18 cellular contexts compared by ENCODE assay signal in the genomic region with DNA sequence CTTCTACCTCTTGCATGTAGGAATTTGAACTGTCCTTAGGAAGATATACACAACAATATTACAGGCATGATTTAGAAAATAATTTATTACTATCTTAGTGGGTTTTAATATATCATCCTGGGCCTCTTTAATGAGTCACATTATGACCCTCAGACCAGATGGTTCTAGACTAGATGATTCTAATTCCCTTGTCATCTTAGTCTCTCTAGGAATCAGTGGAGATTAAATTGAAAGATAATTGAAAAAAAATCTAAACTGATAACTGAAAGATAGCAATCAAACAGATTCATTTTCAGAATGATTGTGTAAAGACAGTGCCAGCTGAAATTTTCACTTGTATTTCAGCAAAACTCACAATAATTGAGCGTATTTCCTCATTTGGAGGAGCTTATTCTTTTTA.
"Had no signal": no experiment of that assay in that cellular context is flagged by ENCODE, and none has a peak within 500 bp of the region (broad histone marks: within the 10 kb centered on the region; RNA-seq: fewer than 3 reads in every experiment).

No MANE protein-coding gene starts in this region.

- H3K9me3 Mint-ChIP-seq: activated B cell treated with CpG ODN at 0.5 μM for 24 hours; activated CD4-positive, alpha-beta T cell treated with anti-CD3 and anti-CD28 coated beads, Interleukin-2, amount 10 ng/mL, durations not matched to agents 7 days and 5 days; activated naive CD4-positive, alpha-beta T cell treated with anti-CD3 and anti-CD28 coated beads, Interleukin-2, amount 10 ng/mL, durations not matched to agents 7 days and 5 days; natural killer cell; stimulated activated effector memory CD8-positive, alpha-beta T cell treated with anti-CD3 and anti-CD28 coated beads, Interleukin-12 subunit alpha, Interleukin-12 subunit beta, amount 100 ng/mL, for 72 hours had no signal

- H3K27ac Mint-ChIP-seq: activated B cell treated with CpG ODN at 0.5 μM for 24 hours; activated CD4-positive, alpha-beta T cell treated with anti-CD3 and anti-CD28 coated beads, Interleukin-2, amount 10 ng/mL, durations not matched to agents 7 days and 5 days; activated naive CD4-positive, alpha-beta T cell treated with anti-CD3 and anti-CD28 coated beads, Interleukin-2, amount 10 ng/mL, durations not matched to agents 7 days and 5 days; natural killer cell; progenitor cell of endocrine pancreas; stimulated activated effector memory CD8-positive, alpha-beta T cell treated with anti-CD3 and anti-CD28 coated beads, Interleukin-12 subunit alpha, Interleukin-12 subunit beta, amount 100 ng/mL, for 72 hours; type B pancreatic cell had no signal

- H3K4me3 ChIP-seq: breast epithelium, heart left ventricle had no signal

- H3K27me3 ChIP-seq: breast epithelium, foreskin keratinocyte, heart left ventricle had no signal

- FAIRE-seq: endometrium had no signal

- H3K4me3 Mint-ChIP-seq: activated B cell treated with CpG ODN at 0.5 μM for 24 hours; activated CD4-positive, alpha-beta T cell treated with anti-CD3 and anti-CD28 coated beads, Interleukin-2, amount 10 ng/mL, durations not matched to agents 7 days and 5 days; activated naive CD4-positive, alpha-beta T cell treated with anti-CD3 and anti-CD28 coated beads, Interleukin-2, amount 10 ng/mL, durations not matched to agents 7 days and 5 days; natural killer cell; stimulated activated effector memory CD8-positive, alpha-beta T cell treated with anti-CD3 and anti-CD28 coated beads, Interleukin-12 subunit alpha, Interleukin-12 subunit beta, amount 100 ng/mL, for 72 hours; T-helper 1 cell treated with Interleukin-12 subunit alpha and Interleukin-12 subunit beta and Interleukin-4 antibody, amounts not matched to agents 30 μg/mL and 1 μg/mL, for 36 hours; type B pancreatic cell had no signal

- H3K9me3 ChIP-seq: breast epithelium, heart left ventricle had no signal

- H3K4me1 Mint-ChIP-seq: activated B cell treated with CpG ODN at 0.5 μM for 24 hours, natural killer cell had no signal

- H3K27me3 Mint-ChIP-seq: activated B cell treated with CpG ODN at 0.5 μM for 24 hours; activated naive CD4-positive, alpha-beta T cell treated with anti-CD3 and anti-CD28 coated beads, Interleukin-2, amount 10 ng/mL, durations not matched to agents 7 days and 5 days; progenitor cell of endocrine pancreas; type B pancreatic cell had no signal

- DNase-seq: activated B cell treated with CpG ODN at 0.5 μM for 24 hours; activated CD4-positive, alpha-beta T cell treated with anti-CD3 and anti-CD28 coated beads, Interleukin-2, amount 10 ng/mL, durations not matched to agents 7 days and 5 days; activated naive CD4-positive, alpha-beta T cell treated with anti-CD3 and anti-CD28 coated beads, Interleukin-2, amount 10 ng/mL, durations not matched to agents 7 days and 5 days; foreskin keratinocyte; heart left ventricle; islet precursor cell; mammary epithelial cell; natural killer cell; right cardiac atrium; substantia nigra had no signal

- H3K36me3 ChIP-seq: breast epithelium, heart left ventricle had no signal

- H3K36me3 Mint-ChIP-seq: activated naive CD4-positive, alpha-beta T cell treated with anti-CD3 and anti-CD28 coated beads, Interleukin-2, amount 10 ng/mL, durations not matched to agents 7 days and 5 days; natural killer cell; stimulated activated effector memory CD8-positive, alpha-beta T cell treated with anti-CD3 and anti-CD28 coated beads, Interleukin-12 subunit alpha, Interleukin-12 subunit beta, amount 100 ng/mL, for 72 hours; type B pancreatic cell had no signal

- H3K27ac ChIP-seq: breast epithelium, foreskin keratinocyte, heart left ventricle had no signal

- ATAC-seq: esophagus mucosa; foreskin keratinocyte; heart left ventricle; left lobe of liver; natural killer cell; right cardiac atrium; stimulated activated effector memory CD8-positive, alpha-beta T cell treated with anti-CD3 and anti-CD28 coated beads, Interleukin-12 subunit alpha, Interleukin-12 subunit beta, amount 100 ng/mL, for 72 hours had no signal

- H3K4me1 ChIP-seq: breast epithelium had no signal
